Comparison of ENCODE assay signal across 25 cellular contexts in the genomic region with DNA sequence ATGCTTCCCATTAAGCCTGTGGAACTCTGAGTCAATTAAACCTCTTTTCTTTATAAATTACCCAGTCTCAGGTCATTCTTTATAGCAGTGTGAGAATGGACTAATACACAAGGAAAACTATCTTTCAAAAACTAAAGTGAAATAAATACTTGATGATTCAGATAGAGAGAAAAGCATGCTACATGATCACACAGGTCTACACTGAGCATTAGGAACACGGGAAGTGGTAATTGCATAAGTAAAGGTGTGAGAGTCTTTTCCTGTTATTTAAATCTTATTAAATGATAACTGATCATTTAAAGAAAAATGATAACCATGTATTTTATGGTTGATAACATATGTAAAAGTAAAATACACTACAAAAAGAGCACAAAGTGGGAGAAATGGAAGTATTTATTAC.
DNase-seq lines count a peak whose midpoint lies in the region; ATAC-seq, FAIRE-seq and TF ChIP-seq lines count a peak whose summit lies in the region.
"Had no signal": no experiment of that assay in that cellular context is flagged by ENCODE, and none has a peak within 500 bp of the region (broad histone marks: within the 10 kb centered on the region; RNA-seq: fewer than 3 reads in every experiment).

No MANE protein-coding gene starts in this region.

- FAIRE-seq in bronchial epithelial cell (lab: Jason Lieb, UNC): no peak
- FAIRE-seq: A204.1, G401.6, GM12891, GM19239 had no signal

- no peak overlapping the region for H3K27ac ChIP-seq in foreskin keratinocyte
- H3K27ac ChIP-seq: BLaER1 had no signal

- peak; percentile 34 for ATAC-seq in foreskin keratinocyte
- no peak for ATAC-seq in effector memory CD8-positive, alpha-beta T cell (replicated peaks)

- peaks cover 2% of the 10 kb centered on the region for H3K4me1 ChIP-seq in foreskin keratinocyte
- H3K4me1 ChIP-seq: BE2C, BLaER1 had no signal

- H3K27me3 Mint-ChIP-seq in effector memory CD8-positive, alpha-beta T cell: no peaks in the 10 kb centered on the region
- H3K27me3 Mint-ChIP-seq: CD4-positive, CD25-positive, alpha-beta regulatory T cell had no signal

- TF ChIP-seq CTCF in bronchial epithelial cell (IDR thresholded peaks at IDR 0.05; ENCODE audit: insufficient read depth, low read length, severe bottlenecking) (no peak), epithelial cell of esophagus (IDR thresholded peaks at IDR 0.05; ENCODE audit: insufficient read depth, low read depth, low read length, missing control alignments) (no peak), foreskin keratinocyte (conservative IDR thresholded peaks at IDR 0.05) (no peak)

- no peaks in the 10 kb centered on the region for H3K4me1 Mint-ChIP-seq in effector memory CD8-positive, alpha-beta T cell (ENCODE audit: low read depth in 2 of 2)
- H3K4me1 Mint-ChIP-seq: CD14-positive monocyte; CD4-positive, alpha-beta memory T cell; CD4-positive, CD25-positive, alpha-beta regulatory T cell; CD8-positive, alpha-beta memory T cell had no signal

- H3K27me3 ChIP-seq in bronchial epithelial cell (ENCODE audit: control insufficient read depth, insufficient read depth, low read length) (no peaks in the 10 kb centered on the region), foreskin keratinocyte (no peaks in the 10 kb centered on the region)
- H3K27me3 ChIP-seq: BE2C, BLaER1 had no signal

- peaks cover 6 to 8% of the 10 kb centered on the region in 2 donors for H3K9me3 Mint-ChIP-seq in effector memory CD8-positive, alpha-beta T cell

- H3K27ac Mint-ChIP-seq in effector memory CD8-positive, alpha-beta T cell: no peak overlapping the region
- H3K27ac Mint-ChIP-seq: CD14-positive monocyte; CD4-positive, alpha-beta memory T cell; CD4-positive, CD25-positive, alpha-beta regulatory T cell had no signal

- no peaks in the 10 kb centered on the region for H3K36me3 ChIP-seq in bronchial epithelial cell (ENCODE audit: control insufficient read depth, insufficient read depth, low read length)
- H3K36me3 ChIP-seq: BE2C, BLaER1 had no signal

- peak; percentile 77 for DNase-seq in bronchial epithelial cell (ENCODE audit: low read depth)
- DNase-seq in epithelial cell of esophagus (ENCODE audit: low read depth): peak; percentile 62
- peak in 1 of 2 donors; percentile 32 for DNase-seq in foreskin keratinocyte
- DNase-seq in T1000 (lab: John Stamatoyannopoulos, UW): no peak
- no peak for DNase-seq in effector memory CD8-positive, alpha-beta T cell
- DNase-seq in DMS53 treated with DMSO at 0.1 percent for 48 hours (lab: John Stamatoyannopoulos, UW; ENCODE audit: unreplicated experiment): no peak
- DNase-seq: 8988T; ACHN; BE2C; C1 segment of cervical spinal cord; CD4-positive, alpha-beta memory T cell; CD4-positive, CD25-positive, alpha-beta regulatory T cell; CD8-positive, alpha-beta memory T cell; COR-L47; DMS 273 treated with DMSO at 0.1 percent for 48 hours; DMS153; DMS53; DMS79 treated with DMSO at 0.1 percent for 48 hours; GF-D8 had no signal

- H3K36me3 Mint-ChIP-seq in effector memory CD8-positive, alpha-beta T cell (ENCODE audit: insufficient read depth): peaks cover 3% of the 10 kb centered on the region
- H3K36me3 Mint-ChIP-seq: CD14-positive monocyte; CD4-positive, alpha-beta memory T cell; CD4-positive, CD25-positive, alpha-beta regulatory T cell; CD8-positive, alpha-beta memory T cell had no signal

- H3K4me3 ChIP-seq in bronchial epithelial cell (ENCODE audit: low read depth, low read length): no peak overlapping the region
- no peak overlapping the region for H3K4me3 ChIP-seq in epithelial cell of esophagus (ENCODE audit: low read length)
- H3K4me3 ChIP-seq: BLaER1 had no signal

- H3K4me3 Mint-ChIP-seq in effector memory CD8-positive, alpha-beta T cell: no peak overlapping the region
- H3K4me3 Mint-ChIP-seq: CD14-positive monocyte; CD4-positive, alpha-beta memory T cell; CD4-positive, CD25-positive, alpha-beta regulatory T cell; CD8-positive, alpha-beta memory T cell had no signal

Comparison
In these comparisons a context has a peak if more than half of its experiments do, and no peak if none do; other contexts are left out.
1. DNase-seq: peak in bronchial epithelial cell (single experiment) and epithelial cell of esophagus (single experiment); none in T1000 (single experiment), effector memory CD8-positive, alpha-beta T cell (0 of 3) and DMS53 treated with DMSO at 0.1 percent for 48 hours (single experiment).